ENCODE assay signal across 1 cellular context in genomic region chr4:153318696-153319320, GRCh38.
TF ChIP-seq lines count a peak whose summit lies in the region.

No MANE protein-coding gene starts in this region.

TF ChIP-seq in HepG2, 621 proteins besides CTCF, POLR2A, EP300 and RAD21 (continued from another document):
- TF ChIP-seq AKNA (CRISPR knock-in tag; IDR thresholded peaks at IDR 0.05; ENCODE audit: borderline replicate concordance) = no peak
- TF ChIP-seq TFAP4 (IDR thresholded peaks at IDR 0.05; ENCODE audit: borderline replicate concordance, low read depth) = no peak
